In the genomic region with DNA sequence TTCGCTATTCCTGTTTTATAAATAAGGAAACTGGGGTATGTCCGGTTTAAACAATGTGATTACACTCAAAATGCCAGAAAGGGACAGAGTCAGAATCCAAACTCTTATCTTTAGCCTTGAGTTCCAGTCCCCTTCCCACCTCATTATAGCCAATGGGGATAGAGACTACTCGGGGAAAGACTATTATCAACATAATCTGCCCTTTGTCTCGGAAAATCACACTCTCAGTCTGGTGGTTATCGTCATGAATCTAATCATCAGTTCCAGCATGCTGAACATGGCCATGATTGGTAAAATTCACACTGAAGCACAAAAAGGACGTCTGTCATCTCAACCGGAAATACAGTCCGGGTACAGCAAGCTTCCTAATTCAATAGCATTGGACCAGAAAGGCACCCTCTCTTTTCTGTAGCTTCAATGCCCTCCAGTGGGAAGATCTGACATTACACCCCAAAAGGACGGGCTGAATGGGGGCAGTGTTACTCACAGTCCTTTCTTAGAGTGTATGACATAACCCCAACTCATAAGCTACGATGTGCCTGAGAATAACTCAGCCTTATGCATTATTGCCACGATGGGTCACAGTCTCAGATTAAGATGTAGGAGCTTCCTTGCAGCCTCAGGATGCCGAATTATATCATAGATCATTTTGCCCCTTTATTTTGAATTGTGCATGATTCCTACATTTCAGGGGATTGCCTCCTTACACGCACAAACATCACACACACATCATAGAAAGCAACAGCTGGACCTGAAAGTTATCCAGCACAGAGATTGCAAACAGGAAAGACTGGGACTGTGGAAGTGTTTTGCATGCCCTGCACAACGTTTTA, we compare ENCODE assay signal across 8 cellular contexts.
DNase-seq lines count a peak whose midpoint lies in the region; ATAC-seq, FAIRE-seq and TF ChIP-seq lines count a peak whose summit lies in the region.

No MANE protein-coding gene starts in this region.

- FAIRE-seq in frontal cortex (lab: Jason Lieb, UNC): peak; percentile 28

- H3K27me3 Mint-ChIP-seq in osteocyte (ENCODE audit: unreplicated experiment) (peaks cover 6% of the 10 kb centered on the region), type B pancreatic cell (no peaks in the 10 kb centered on the region)

- H3K9me3 Mint-ChIP-seq in osteocyte (ENCODE audit: unreplicated experiment) (no peaks in the 10 kb centered on the region), type B pancreatic cell (no peaks in the 10 kb centered on the region)

- peak; percentile 52 for DNase-seq in EH (ENCODE audit: low read depth)
- peak; percentile 19 for DNase-seq in HS-5 (ENCODE audit: low read depth)
- DNase-seq in RKO (ENCODE audit: low spot score): peak; percentile 88
- DNase-seq in activated effector memory CD4-positive, alpha-beta T cell treated with anti-CD3 and anti-CD28 coated beads, Interleukin-2, amount 50 U/mL, for 16 hours: peak; percentile 78
- DNase-seq in frontal cortex (ENCODE audit: low spot score in 2 of 2): peak; percentile 1 to 39
- no peak for DNase-seq in osteocyte (ENCODE audit: extremely low spot score, unreplicated experiment)
- DNase-seq in type B pancreatic cell (ENCODE audit: extremely low spot score, unreplicated experiment): no peak

- no peaks in the 10 kb centered on the region for H3K36me3 Mint-ChIP-seq in osteocyte (ENCODE audit: unreplicated experiment)
- no peaks in the 10 kb centered on the region for H3K36me3 Mint-ChIP-seq in type B pancreatic cell

- TF ChIP-seq CTCF in osteocyte (IDR thresholded peaks at IDR 0.05) (peak; percentile 71), type B pancreatic cell (conservative IDR thresholded peaks at IDR 0.05) (peak; percentile 91)

- H3K4me1 Mint-ChIP-seq in osteocyte (ENCODE audit: unreplicated experiment) (peaks cover 2% of the 10 kb centered on the region), type B pancreatic cell (ENCODE audit: unreplicated experiment) (peaks cover 6% of the 10 kb centered on the region)

- no peak overlapping the region for H3K27ac Mint-ChIP-seq in osteocyte (ENCODE audit: unreplicated experiment)
- no peak overlapping the region for H3K27ac Mint-ChIP-seq in type B pancreatic cell

- ATAC-seq in GM21515 (IDR thresholded peaks at IDR 0.05; ENCODE audit: unreplicated experiment): peak; percentile 96

- H3K4me3 Mint-ChIP-seq in osteocyte (ENCODE audit: unreplicated experiment) (no peak overlapping the region), type B pancreatic cell (peak overlapping the region; percentile 39)

Comparison
In these comparisons a context has a peak if more than half of its experiments do, and no peak if none do; other contexts are left out.
1. DNase-seq: peak in EH (single experiment), HS-5 (single experiment), RKO (single experiment), activated effector memory CD4-positive, alpha-beta T cell treated with anti-CD3 and anti-CD28 coated beads, Interleukin-2, amount 50 U/mL, for 16 hours (single experiment) and frontal cortex (2 of 2); none in osteocyte (single experiment) and type B pancreatic cell (single experiment).